ENCODE assay signal across 14 cellular contexts in genomic region chr9:4042966-4043365, GRCh38.
DNase-seq lines count a peak whose midpoint lies in the region; ATAC-seq and TF ChIP-seq lines count a peak whose summit lies in the region.
"Had no signal": no experiment of that assay in that cellular context is flagged by ENCODE, and none has a peak within 500 bp of the region (broad histone marks: within the 10 kb centered on the region; RNA-seq: fewer than 3 reads in every experiment).

No MANE protein-coding gene starts in this region.

- no peaks in the 10 kb centered on the region for H3K4me1 ChIP-seq in GM23338 (ENCODE audit: insufficient read depth)
- peaks cover 0 to 9% (median 0%) of the 10 kb centered on the region in 3 donors for H3K4me1 ChIP-seq in gastroesophageal sphincter

- WGBS in gastroesophageal sphincter (ENCODE audit: low coverage in 1 of 2), 2 donors = 57% methylated on average over 3 of the region's 3 CpGs

- DNase-seq in DMS79 (lab: John Stamatoyannopoulos, UW) (peak; percentile 31), GM23338 (ENCODE audit: low spot score) (no peak), NCI-H524 treated with DMSO at 0.1 percent for 48 hours (lab: John Stamatoyannopoulos, UW) (peak; percentile 63), retinal pigment epithelial cell (ENCODE audit: low read depth) (peak; percentile 95), NCI-H2081 (lab: John Stamatoyannopoulos, UW) (no peak), NCI-H2107 treated with DMSO at 0.1 percent for 48 hours (lab: John Stamatoyannopoulos, UW; ENCODE audit: unreplicated experiment) (no peak)
- DNase-seq: CD8-positive, alpha-beta T cell; COR-L47; DMS153; GF-D8 had no signal

- H3K4me3 ChIP-seq in GM23338 = no peak overlapping the region
- no peak overlapping the region for H3K4me3 ChIP-seq in retinal pigment epithelial cell (ENCODE audit: low read length)
- no peak overlapping the region for H3K4me3 ChIP-seq in gastroesophageal sphincter
- H3K4me3 ChIP-seq: A549 had no signal

- no peaks in the 10 kb centered on the region for H3K4me1 Mint-ChIP-seq in GM23338
- H3K4me1 Mint-ChIP-seq: CD14-positive monocyte had no signal

- H3K4me2 ChIP-seq in GM23338 = no peak overlapping the region
- H3K4me2 ChIP-seq: A549 had no signal

- no peak overlapping the region for H3K4me3 Mint-ChIP-seq in GM23338
- H3K4me3 Mint-ChIP-seq: CD14-positive monocyte; CD8-positive, alpha-beta T cell had no signal

- no peak overlapping the region for H2AFZ ChIP-seq in GM23338

- H3K9me2 ChIP-seq in GM23338 (ENCODE audit: insufficient read depth) = no peaks in the 10 kb centered on the region

- H3K36me3 Mint-ChIP-seq in GM23338 (ENCODE audit: low read depth) = no peaks in the 10 kb centered on the region
- H3K36me3 Mint-ChIP-seq: CD14-positive monocyte; CD8-positive, alpha-beta T cell had no signal

- H3K36me3 ChIP-seq in GM23338 (ENCODE audit: insufficient read depth) (no peaks in the 10 kb centered on the region), gastroesophageal sphincter (no peaks in the 10 kb centered on the region)

- H3K9me3 Mint-ChIP-seq in GM23338 = no peaks in the 10 kb centered on the region
- H3K9me3 Mint-ChIP-seq: CD8-positive, alpha-beta T cell had no signal

- H3F3A ChIP-seq in GM23338 (replicated peaks; ENCODE audit: low read depth) = no peaks in the 10 kb centered on the region

- H3K9me3 ChIP-seq in gastroesophageal sphincter = no peaks in the 10 kb centered on the region
- H3K9me3 ChIP-seq: A549 had no signal

- H3K27me3 ChIP-seq in GM23338 (ENCODE audit: insufficient read depth) = no peaks in the 10 kb centered on the region
- no peaks in the 10 kb centered on the region for H3K27me3 ChIP-seq in gastroesophageal sphincter

- peak overlapping the region; percentile 33; the same call in 1 of the 2 replicates for H3K27ac Mint-ChIP-seq in GM23338
- H3K27ac Mint-ChIP-seq: CD8-positive, alpha-beta T cell had no signal

- no peak overlapping the region for H3K27ac ChIP-seq in GM23338 (ENCODE audit: low read depth)
- no peak overlapping the region for H3K27ac ChIP-seq in gastroesophageal sphincter
- H3K27ac ChIP-seq: A549 had no signal

- TF ChIP-seq CTCF in GM23338 (conservative IDR thresholded peaks at IDR 0.05; ENCODE audit: low read depth in 2 of 2) = no peak
- no peak for TF ChIP-seq CTCF in retinal pigment epithelial cell (conservative IDR thresholded peaks at IDR 0.05; ENCODE audit: low read depth, low read length)
- TF ChIP-seq CTCF in gastroesophageal sphincter (IDR thresholded peaks at IDR 0.05) = no peak

- ATAC-seq in GM23338 (no peak), gastroesophageal sphincter (no peak)
- ATAC-seq: A549; CD8-positive, alpha-beta T cell; HCT116 had no signal

- H3K27me3 Mint-ChIP-seq in GM23338 (ENCODE audit: insufficient read depth, low read depth, poor library complexity) = no peaks in the 10 kb centered on the region

- H4K20me1 ChIP-seq in GM23338 (replicated peaks; ENCODE audit: insufficient read depth) = no peaks in the 10 kb centered on the region

- TF ChIP-seq EP300 in gastroesophageal sphincter (IDR thresholded peaks at IDR 0.05) = no peak

- no peak for TF ChIP-seq POLR2A in gastroesophageal sphincter (IDR thresholded peaks at IDR 0.05)

- no peaks in the 10 kb centered on the region for H3K79me2 ChIP-seq in GM23338 (replicated peaks; ENCODE audit: insufficient read depth)

TF ChIP-seq in GM23338, 12 proteins besides CTCF, POLR2A, EP300 and RAD21 (continues in another document):
- no peak for TF ChIP-seq CREB1 (CRISPR knock-in tag; IDR thresholded peaks at IDR 0.05; ENCODE audit: low read depth)
- no peak for TF ChIP-seq EZH2 (IDR thresholded peaks at IDR 0.05; ENCODE audit: low read depth, unreplicated experiment)
- TF ChIP-seq EZH2phosphoT487 (IDR thresholded peaks at IDR 0.05; ENCODE audit: unreplicated experiment) = no peak
- no peak for TF ChIP-seq ZNF331 (CRISPR knock-in tag; IDR thresholded peaks at IDR 0.05; ENCODE audit: low read depth)
- TF ChIP-seq STAT1 (IDR thresholded peaks at IDR 0.05; ENCODE audit: unreplicated experiment) = no peak
- TF ChIP-seq, protein P1, sequence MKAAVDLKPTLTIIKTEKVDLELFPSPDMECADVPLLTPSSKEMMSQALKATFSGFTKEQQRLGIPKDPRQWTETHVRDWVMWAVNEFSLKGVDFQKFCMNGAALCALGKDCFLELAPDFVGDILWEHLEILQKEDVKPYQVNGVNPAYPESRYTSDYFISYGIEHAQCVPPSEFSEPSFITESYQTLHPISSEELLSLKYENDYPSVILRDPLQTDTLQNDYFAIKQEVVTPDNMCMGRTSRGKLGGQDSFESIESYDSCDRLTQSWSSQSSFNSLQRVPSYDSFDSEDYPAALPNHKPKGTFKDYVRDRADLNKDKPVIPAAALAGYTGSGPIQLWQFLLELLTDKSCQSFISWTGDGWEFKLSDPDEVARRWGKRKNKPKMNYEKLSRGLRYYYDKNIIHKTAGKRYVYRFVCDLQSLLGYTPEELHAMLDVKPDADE (IDR thresholded peaks at IDR 0.05) = no peak
- TF ChIP-seq JUNB (IDR thresholded peaks at IDR 0.05; ENCODE audit: unreplicated experiment) = no peak
- TF ChIP-seq POLR2AphosphoS5 (IDR thresholded peaks at IDR 0.05; ENCODE audit: low read depth) = no peak
- TF ChIP-seq, protein P2, sequence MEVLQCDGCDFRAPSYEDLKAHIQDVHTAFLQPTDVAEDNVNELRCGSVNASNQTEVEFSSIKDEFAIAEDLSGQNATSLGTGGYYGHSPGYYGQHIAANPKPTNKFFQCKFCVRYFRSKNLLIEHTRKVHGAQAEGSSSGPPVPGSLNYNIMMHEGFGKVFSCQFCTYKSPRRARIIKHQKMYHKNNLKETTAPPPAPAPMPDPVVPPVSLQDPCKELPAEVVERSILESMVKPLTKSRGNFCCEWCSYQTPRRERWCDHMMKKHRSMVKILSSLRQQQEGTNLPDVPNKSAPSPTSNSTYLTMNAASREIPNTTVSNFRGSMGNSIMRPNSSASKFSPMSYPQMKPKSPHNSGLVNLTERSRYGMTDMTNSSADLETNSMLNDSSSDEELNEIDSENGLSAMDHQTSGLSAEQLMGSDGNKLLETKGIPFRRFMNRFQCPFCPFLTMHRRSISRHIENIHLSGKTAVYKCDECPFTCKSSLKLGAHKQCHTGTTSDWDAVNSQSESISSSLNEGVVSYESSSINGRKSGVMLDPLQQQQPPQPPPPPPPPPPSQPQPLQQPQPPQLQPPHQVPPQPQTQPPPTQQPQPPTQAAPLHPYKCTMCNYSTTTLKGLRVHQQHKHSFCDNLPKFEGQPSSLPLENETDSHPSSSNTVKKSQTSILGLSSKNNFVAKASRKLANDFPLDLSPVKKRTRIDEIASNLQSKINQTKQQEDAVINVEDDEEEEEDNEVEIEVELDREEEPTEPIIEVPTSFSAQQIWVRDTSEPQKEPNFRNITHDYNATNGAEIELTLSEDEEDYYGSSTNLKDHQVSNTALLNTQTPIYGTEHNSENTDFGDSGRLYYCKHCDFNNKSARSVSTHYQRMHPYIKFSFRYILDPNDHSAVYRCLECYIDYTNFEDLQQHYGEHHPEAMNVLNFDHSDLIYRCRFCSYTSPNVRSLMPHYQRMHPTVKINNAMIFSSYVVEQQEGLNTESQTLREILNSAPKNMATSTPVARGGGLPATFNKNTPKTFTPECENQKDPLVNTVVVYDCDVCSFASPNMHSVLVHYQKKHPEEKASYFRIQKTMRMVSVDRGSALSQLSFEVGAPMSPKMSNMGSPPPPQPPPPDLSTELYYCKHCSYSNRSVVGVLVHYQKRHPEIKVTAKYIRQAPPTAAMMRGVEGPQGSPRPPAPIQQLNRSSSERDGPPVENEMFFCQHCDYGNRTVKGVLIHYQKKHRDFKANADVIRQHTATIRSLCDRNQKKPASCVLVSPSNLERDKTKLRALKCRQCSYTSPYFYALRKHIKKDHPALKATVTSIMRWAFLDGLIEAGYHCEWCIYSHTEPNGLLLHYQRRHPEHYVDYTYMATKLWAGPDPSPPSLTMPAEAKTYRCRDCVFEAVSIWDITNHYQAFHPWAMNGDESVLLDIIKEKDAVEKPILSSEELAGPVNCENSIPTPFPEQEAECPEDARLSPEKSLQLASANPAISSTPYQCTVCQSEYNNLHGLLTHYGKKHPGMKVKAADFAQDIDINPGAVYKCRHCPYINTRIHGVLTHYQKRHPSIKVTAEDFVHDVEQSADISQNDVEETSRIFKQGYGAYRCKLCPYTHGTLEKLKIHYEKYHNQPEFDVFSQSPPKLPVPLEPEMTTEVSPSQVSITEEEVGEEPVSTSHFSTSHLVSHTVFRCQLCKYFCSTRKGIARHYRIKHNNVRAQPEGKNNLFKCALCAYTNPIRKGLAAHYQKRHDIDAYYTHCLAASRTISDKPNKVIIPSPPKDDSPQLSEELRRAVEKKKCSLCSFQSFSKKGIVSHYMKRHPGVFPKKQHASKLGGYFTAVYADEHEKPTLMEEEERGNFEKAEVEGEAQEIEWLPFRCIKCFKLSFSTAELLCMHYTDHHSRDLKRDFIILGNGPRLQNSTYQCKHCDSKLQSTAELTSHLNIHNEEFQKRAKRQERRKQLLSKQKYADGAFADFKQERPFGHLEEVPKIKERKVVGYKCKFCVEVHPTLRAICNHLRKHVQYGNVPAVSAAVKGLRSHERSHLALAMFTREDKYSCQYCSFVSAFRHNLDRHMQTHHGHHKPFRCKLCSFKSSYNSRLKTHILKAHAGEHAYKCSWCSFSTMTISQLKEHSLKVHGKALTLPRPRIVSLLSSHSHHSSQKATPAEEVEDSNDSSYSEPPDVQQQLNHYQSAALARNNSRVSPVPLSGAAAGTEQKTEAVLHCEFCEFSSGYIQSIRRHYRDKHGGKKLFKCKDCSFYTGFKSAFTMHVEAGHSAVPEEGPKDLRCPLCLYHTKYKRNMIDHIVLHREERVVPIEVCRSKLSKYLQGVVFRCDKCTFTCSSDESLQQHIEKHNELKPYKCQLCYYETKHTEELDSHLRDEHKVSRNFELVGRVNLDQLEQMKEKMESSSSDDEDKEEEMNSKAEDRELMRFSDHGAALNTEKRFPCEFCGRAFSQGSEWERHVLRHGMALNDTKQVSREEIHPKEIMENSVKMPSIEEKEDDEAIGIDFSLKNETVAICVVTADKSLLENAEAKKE (CRISPR knock-in tag; IDR thresholded peaks at IDR 0.05) = no peak

Comparison
In these comparisons a context has a peak if more than half of its experiments do, and no peak if none do; other contexts are left out.
1. DNase-seq: peak in DMS79 (single experiment), NCI-H524 treated with DMSO at 0.1 percent for 48 hours (single experiment) and retinal pigment epithelial cell (single experiment); none in GM23338 (single experiment), NCI-H2081 (0 of 2) and NCI-H2107 treated with DMSO at 0.1 percent for 48 hours (single experiment).